In genomic region chr19:335486-336066, GRCh38 we compare ENCODE assay signal across 21 cellular contexts. TPM values are rescaled to one million over a fixed set of nuclear protein-coding genes. Genes with fewer than 3 reads are reported as not detected.
"Had no signal": no experiment of that assay in that cellular context is flagged by ENCODE, and none has a peak within 500 bp of the region (broad histone marks: within the 10 kb centered on the region; RNA-seq: fewer than 3 reads in every experiment).

No MANE protein-coding gene starts in this region.

- H3K27ac ChIP-seq: esophagus muscularis mucosa, prostate gland, right atrium auricular region, suprapubic skin had no signal

- H3K4me3 ChIP-seq: esophagus muscularis mucosa, prostate gland, right atrium auricular region, suprapubic skin, upper lobe of left lung had no signal

- FAIRE-seq: small intestine had no signal

- DNase-seq: activated CD4-positive, alpha-beta T cell treated with anti-CD3 and anti-CD28 coated beads, Interleukin-2, amount 10 ng/mL, durations not matched to agents 7 days and 5 days; activated CD8-positive, alpha-beta T cell treated with anti-CD3 and anti-CD28 coated beads, Interleukin-2, amount 10 ng/mL, durations not matched to agents 7 days and 5 days; activated naive CD4-positive, alpha-beta T cell treated with Interleukin-2 at 50 U/mL for 16 hours; activated T-cell treated with anti-CD3 and anti-CD28 coated beads, Interleukin-2, amount 50 U/mL, for 24 hours; anterior cingulate cortex; cortex of kidney; effector CD4-positive, alpha-beta T cell; midbrain; nucleus accumbens; small intestine; stimulated activated CD4-positive, alpha-beta T cell treated with anti-CD3 and anti-CD28 coated beads, Interleukin-15, amount 100 ng/mL, for 24 hours; stimulated activated CD4-positive, alpha-beta T cell treated with anti-CD3 and anti-CD28 coated beads, Interleukin-2, amount 100 ng/mL, for 48 hours; stimulated activated naive CD8-positive, alpha-beta T cell treated with anti-CD3 and anti-CD28 coated beads, Interleukin-15, amount 100 ng/mL, for 72 hours; T-helper 1 cell; T1000 had no signal

- H3K9me3 ChIP-seq: esophagus muscularis mucosa, prostate gland, right atrium auricular region, suprapubic skin had no signal

- ATAC-seq: activated CD8-positive, alpha-beta T cell treated with anti-CD3 and anti-CD28 coated beads, Interleukin-2, amount 10 ng/mL, durations not matched to agents 7 days and 5 days; stimulated activated naive CD8-positive, alpha-beta T cell treated with anti-CD3 and anti-CD28 coated beads, Interleukin-15, amount 100 ng/mL, for 72 hours had no signal

- H3K27me3 ChIP-seq: esophagus muscularis mucosa, right atrium auricular region, suprapubic skin, upper lobe of left lung had no signal

RNA-seq across cellular contexts. Expression of gene PLPP2, which starts 44.4 kb away (rescaled TPM):
- total RNA-seq: activated CD8-positive, alpha-beta T cell treated with anti-CD3 and anti-CD28 coated beads, Interleukin-2, amount 10 ng/mL, durations not matched to agents 7 days and 5 days; activated T-helper 2 cell treated with anti-CD3 and anti-CD28 coated beads, Interferon-gamma antibody, Interleukin-2, Interleukin-4, amounts not matched to agents 10 μg/mL and 5 μg/mL and 100 μg/mL, durations not matched to agents 14 hours and 24 hours and 36 hours had no signal
